ENCODE assay signal across 8 cellular contexts in the genomic region with DNA sequence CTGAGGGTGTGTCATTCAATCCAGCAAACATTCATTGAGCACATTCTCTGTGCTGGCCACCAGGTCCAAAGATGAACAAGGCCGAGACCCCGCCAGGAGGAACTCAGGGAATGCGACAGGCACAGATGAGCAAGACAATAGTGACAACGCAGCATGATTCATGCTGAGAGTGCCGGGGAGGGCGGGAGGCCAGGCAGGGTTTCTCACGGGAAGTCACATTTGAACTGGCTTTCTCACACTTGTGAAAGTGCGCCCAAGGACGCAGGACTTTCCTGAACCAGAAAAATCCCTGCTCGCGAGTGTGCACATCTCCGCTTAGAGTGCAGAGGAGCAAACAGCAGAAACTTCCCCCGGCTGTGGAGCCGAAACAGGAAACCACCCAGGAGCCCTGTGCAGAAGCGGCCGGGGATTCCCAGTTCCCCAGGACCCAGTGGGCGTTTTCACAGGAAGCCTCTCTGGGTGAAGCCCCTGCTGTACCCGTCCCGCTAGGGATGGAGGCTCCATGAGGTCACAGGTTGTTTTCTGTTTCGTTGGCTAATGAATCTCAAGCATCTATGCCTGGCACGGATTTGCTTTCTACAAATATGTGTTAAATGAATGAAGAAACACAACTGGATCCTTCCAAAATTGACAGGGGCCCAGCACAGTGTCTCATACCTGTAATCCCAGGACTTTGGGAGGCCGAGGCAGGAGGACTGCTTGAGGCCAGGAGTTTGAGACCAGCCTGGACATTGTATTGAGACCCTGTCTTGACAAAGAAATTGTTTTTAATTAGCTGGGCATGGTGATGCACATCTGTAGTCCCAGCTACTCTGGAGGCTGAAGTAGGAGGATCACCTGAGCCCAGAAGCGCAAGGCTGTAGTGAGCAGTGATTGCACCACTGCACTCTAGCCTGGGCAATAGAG.
A peak's percentile ranks its signal among the peaks of the same experiment; 100 is the strongest.
DNase-seq lines count a peak whose midpoint lies in the region; ATAC-seq and TF ChIP-seq lines count a peak whose summit lies in the region.

No MANE protein-coding gene starts in this region.

- peak; percentile 92 for DNase-seq in GM12864 (ENCODE audit: low read depth)
- DNase-seq in NK-92 (lab: John Stamatoyannopoulos, UW; ENCODE audit: unreplicated experiment) = peak; percentile 41
- peak; percentile 92 for DNase-seq in activated CD8-positive, alpha-beta memory T cell treated with anti-CD3 and anti-CD28 coated beads, Interleukin-2, amount 50 U/mL, for 48 hours
- DNase-seq in esophagus muscularis mucosa (ENCODE audit: extremely low spot score) = no peak
- peak; percentile 79 for DNase-seq in neural progenitor cell (ENCODE audit: low spot score)
- DNase-seq in stomach = peak; percentile 52
- DNase-seq in COLO829 (ENCODE audit: low spot score) = no peak

- WGBS in esophagus muscularis mucosa = 41% methylated on average over 14 of the region's 23 CpGs
- 33 to 45% (median 39%) methylated on average over 12 to 23 of the region's 23 CpGs for WGBS in stomach, 5 donors

- peaks cover 10% of the 10 kb centered on the region for H3K9me3 Mint-ChIP-seq in neural progenitor cell

- H3K36me3 ChIP-seq in esophagus muscularis mucosa (no peaks in the 10 kb centered on the region), neural progenitor cell (no peaks in the 10 kb centered on the region), stomach (no peaks in the 10 kb centered on the region)

- TF ChIP-seq POLR2A in esophagus muscularis mucosa (IDR thresholded peaks at IDR 0.05; ENCODE audit: low read depth) (no peak), stomach (IDR thresholded peaks at IDR 0.05) (no peak)

- H3K27me3 ChIP-seq in esophagus muscularis mucosa (no peaks in the 10 kb centered on the region), neural progenitor cell (no peaks in the 10 kb centered on the region), stomach (no peaks in the 10 kb centered on the region)

- peak overlapping the region in 3 of 4 donors; percentile 29 to 51 (median 40) for H3K27ac ChIP-seq in esophagus muscularis mucosa (replicated peaks in 1 of 4)
- H3K27ac ChIP-seq in neural progenitor cell = no peak overlapping the region
- peak overlapping the region in 4 of 5 donors; percentile 9 to 73 (median 45) for H3K27ac ChIP-seq in stomach

- no peaks in the 10 kb centered on the region for H3K36me3 Mint-ChIP-seq in neural progenitor cell

- H3K4me3 ChIP-seq in GM12864 (ENCODE audit: low read depth, low read length) (peak overlapping the region; percentile 45; the same call in 1 of the 2 replicates), esophagus muscularis mucosa (peak overlapping the region; percentile 22 to 35 (median 24)), neural progenitor cell (peak overlapping the region; percentile 5), stomach (peak overlapping the region in 2 of 4 donors; percentile 8 to 14)

- H3K4me3 Mint-ChIP-seq in neural progenitor cell = peak overlapping the region; percentile 69

- peaks cover 4% of the 10 kb centered on the region for H3K27me3 Mint-ChIP-seq in neural progenitor cell (ENCODE audit: insufficient read depth, low read depth)

- intact Hi-C loops in esophagus muscularis mucosa (cut with DNase I) (no loop called here), stomach (cut with DNase I; ENCODE audit: low total_unique reads) (loop anchor here (10.0 kb wide), 1 partner anchor 168 kb away; no protein-coding TSS in a partner anchor)

- peak overlapping the region; percentile 50 for H3K4me2 ChIP-seq in neural progenitor cell

- H3K4me1 Mint-ChIP-seq in neural progenitor cell = peaks cover 17% of the 10 kb centered on the region

- no peak overlapping the region for H3K9ac ChIP-seq in neural progenitor cell

- TF ChIP-seq CTCF in GM12864 (IDR thresholded peaks at IDR 0.05; ENCODE audit: low read depth, low read length, missing control alignments) = no peak
- TF ChIP-seq CTCF in esophagus muscularis mucosa (IDR thresholded peaks at IDR 0.05) = no peak
- TF ChIP-seq CTCF in neural progenitor cell (IDR thresholded peaks at IDR 0.05) = no peak
- TF ChIP-seq CTCF in stomach (IDR thresholded peaks at IDR 0.05) = no peak

- TF ChIP-seq EP300 in esophagus muscularis mucosa (IDR thresholded peaks at IDR 0.05) = no peak
- no peak for TF ChIP-seq EP300 in stomach (IDR thresholded peaks at IDR 0.05)

- no peaks in the 10 kb centered on the region for H3K9me3 ChIP-seq in esophagus muscularis mucosa
- no peaks in the 10 kb centered on the region for H3K9me3 ChIP-seq in neural progenitor cell (ENCODE audit: low read depth)
- no peaks in the 10 kb centered on the region for H3K9me3 ChIP-seq in stomach

- no peaks in the 10 kb centered on the region for H4K20me1 ChIP-seq in neural progenitor cell (ENCODE audit: low read depth)

- H3K79me2 ChIP-seq in neural progenitor cell (ENCODE audit: low read depth) = no peaks in the 10 kb centered on the region

- H3K4me1 ChIP-seq in esophagus muscularis mucosa (peaks cover 0 to 28% (median 24%) of the 10 kb centered on the region in 4 donors), neural progenitor cell (peaks cover 7% of the 10 kb centered on the region), stomach (peaks cover 9 to 45% (median 17%) of the 10 kb centered on the region in 4 donors)

- peak overlapping the region; percentile 94 for H3K27ac Mint-ChIP-seq in neural progenitor cell

- peak; percentile 51 for ATAC-seq in HG02623 (IDR thresholded peaks at IDR 0.05; ENCODE audit: unreplicated experiment)

- peak overlapping the region; percentile 7 for H2AFZ ChIP-seq in neural progenitor cell (replicated peaks)

- no peaks in the 10 kb centered on the region for H3F3A ChIP-seq in neural progenitor cell (ENCODE audit: low read depth)

Comparison
In these comparisons a context has a peak if more than half of its experiments do, and no peak if none do; other contexts are left out.
1. DNase-seq: peak in GM12864 (single experiment), NK-92 (single experiment), activated CD8-positive, alpha-beta memory T cell treated with anti-CD3 and anti-CD28 coated beads, Interleukin-2, amount 50 U/mL, for 48 hours (single experiment), neural progenitor cell (single experiment) and stomach (single experiment); none in esophagus muscularis mucosa (single experiment) and COLO829 (single experiment).